ENCODE assay signal across 8 cellular contexts in genomic region chr11:8328848-8329330, GRCh38.
DNase-seq lines count a peak whose midpoint lies in the region; ATAC-seq and TF ChIP-seq lines count a peak whose summit lies in the region.

No MANE protein-coding gene starts in this region.

- DNase-seq in NCI-H128 (lab: John Stamatoyannopoulos, UW; ENCODE audit: unreplicated experiment) (peak; percentile 48), T follicular helper cell (ENCODE audit: low read depth) (peak; percentile 15), astrocyte of the cerebellum (ENCODE audit: low read depth) (peak; percentile 45), iPS DF 19.7 (ENCODE audit: low read depth, low spot score) (peak; percentile 82), cortex of kidney (lab: John Stamatoyannopoulos, UW) (no peak)

- peak overlapping the region in 1 of 3 donors; percentile 75 for H3K9ac ChIP-seq in skeletal muscle tissue (ENCODE audit: low read depth in 1 of 3, low read length in 3 of 3)

- in situ Hi-C loops in astrocyte of the cerebellum (cut with HindIII; ENCODE audit: low sequenced_read_pairs), result no loop called here

- H3K4me1 ChIP-seq in skeletal muscle tissue (ENCODE audit: control insufficient read depth in 3 of 3, insufficient read depth in 3 of 3, low read length in 3 of 3), result peaks cover 7 to 13% (median 9%) of the 10 kb centered on the region in 3 donors

- H3K27me3 ChIP-seq in skeletal muscle tissue (ENCODE audit: control insufficient read depth in 3 of 3, insufficient read depth in 3 of 3, low read length in 3 of 3), result peaks cover 4 to 7% (median 4%) of the 10 kb centered on the region in 3 donors

- ATAC-seq in HG02840 (IDR thresholded peaks at IDR 0.05; ENCODE audit: low FRiP score, unreplicated experiment), result peak; percentile 58

- H3K4me3 ChIP-seq in GM12875 (ENCODE audit: low read depth, low read length) (no peak overlapping the region), astrocyte of the cerebellum (ENCODE audit: low read depth, low read length) (no peak overlapping the region), skeletal muscle tissue (ENCODE audit: low read length in 3 of 3) (peak overlapping the region; percentile 30 to 61 (median 46))

- no peaks in the 10 kb centered on the region for H3K9me3 ChIP-seq in skeletal muscle tissue (ENCODE audit: control insufficient read depth in 3 of 3, low read length in 3 of 3)

- H3K36me3 ChIP-seq in skeletal muscle tissue (ENCODE audit: control insufficient read depth in 3 of 3, insufficient read depth in 3 of 3, low read length in 3 of 3), result no peaks in the 10 kb centered on the region

- peak; percentile 94 for TF ChIP-seq CTCF in GM12875 (IDR thresholded peaks at IDR 0.05; ENCODE audit: borderline replicate concordance, insufficient read depth, low read depth, low read length)
- peak; percentile 86 for TF ChIP-seq CTCF in astrocyte of the cerebellum (IDR thresholded peaks at IDR 0.05; ENCODE audit: low read depth, low read length, missing control alignments)

- no peak overlapping the region for H3K27ac ChIP-seq in skeletal muscle tissue (ENCODE audit: low read depth, low read length)

Comparison
In these comparisons a context has a peak if more than half of its experiments do, and no peak if none do; other contexts are left out.
1. H3K4me3 ChIP-seq: peak in skeletal muscle tissue (3 of 3); none in GM12875 (single experiment) and astrocyte of the cerebellum (single experiment).